Comparison of ENCODE assay signal across 16 cellular contexts in the genomic region with DNA sequence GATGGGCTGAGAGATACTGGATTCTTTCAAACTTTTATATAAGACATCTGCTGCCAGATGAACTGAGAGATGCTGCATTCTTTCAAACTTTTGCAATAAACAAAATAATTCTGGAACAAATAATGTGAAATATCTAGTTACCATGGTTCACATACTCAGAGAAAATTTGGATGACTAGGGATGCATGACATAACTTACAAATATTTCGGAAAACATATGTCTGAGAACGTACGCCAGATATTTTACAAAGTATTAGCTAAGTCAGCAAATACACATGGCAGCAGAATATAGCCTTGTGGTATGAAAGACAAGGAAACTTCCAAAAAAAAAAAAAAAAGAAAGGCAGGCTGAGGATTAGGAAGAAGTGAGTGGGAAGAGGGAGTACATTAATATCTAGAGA.
DNase-seq lines count a peak whose midpoint lies in the region; ATAC-seq and TF ChIP-seq lines count a peak whose summit lies in the region.
"Had no signal": no experiment of that assay in that cellular context is flagged by ENCODE, and none has a peak within 500 bp of the region (broad histone marks: within the 10 kb centered on the region; RNA-seq: fewer than 3 reads in every experiment).

No MANE protein-coding gene starts in this region.

- 80 to 91% methylated on average over 3 of the region's 3 CpGs for WGBS in body of pancreas, 2 donors

- no peaks in the 10 kb centered on the region for H3K9me3 Mint-ChIP-seq in T-helper 1 cell treated with Interleukin-12 subunit alpha and Interleukin-12 subunit beta and Interleukin-4 antibody, amounts not matched to agents 30 μg/mL and 1 μg/mL, for 36 hours
- no peaks in the 10 kb centered on the region for H3K9me3 Mint-ChIP-seq in natural killer cell
- H3K9me3 Mint-ChIP-seq: memory B cell had no signal

- H3K4me3 ChIP-seq in body of pancreas, result no peak overlapping the region
- H3K4me3 ChIP-seq in lower lobe of right lung, result no peak overlapping the region
- H3K4me3 ChIP-seq: spleen, tibial artery had no signal

- H3K4me1 Mint-ChIP-seq in T-helper 1 cell treated with Interleukin-12 subunit alpha and Interleukin-12 subunit beta and Interleukin-4 antibody, amounts not matched to agents 30 μg/mL and 1 μg/mL, for 36 hours (ENCODE audit: low read depth), result peaks cover 50% of the 10 kb centered on the region
- H3K4me1 Mint-ChIP-seq in natural killer cell, result peaks cover 69 to 76% of the 10 kb centered on the region in 2 donors

- TF ChIP-seq CTCF in body of pancreas (IDR thresholded peaks at IDR 0.05), result no peak
- TF ChIP-seq CTCF in natural killer cell (IDR thresholded peaks at IDR 0.05), result no peak
- TF ChIP-seq CTCF in lower lobe of right lung (IDR thresholded peaks at IDR 0.05), result no peak

- H3K36me3 Mint-ChIP-seq in T-helper 1 cell treated with Interleukin-12 subunit alpha and Interleukin-12 subunit beta and Interleukin-4 antibody, amounts not matched to agents 30 μg/mL and 1 μg/mL, for 36 hours (ENCODE audit: low read depth), result peaks cover 34% of the 10 kb centered on the region
- H3K36me3 Mint-ChIP-seq in natural killer cell, result peaks cover 17% of the 10 kb centered on the region

- H3K36me3 ChIP-seq in body of pancreas (replicated peaks in 1 of 2; ENCODE audit: insufficient read depth in 1 of 2, low read depth in 2 of 2) (no peaks in the 10 kb centered on the region), lower lobe of right lung (peaks cover 30% of the 10 kb centered on the region)

- no peaks in the 10 kb centered on the region for H3K27me3 Mint-ChIP-seq in T-helper 1 cell treated with Interleukin-12 subunit alpha and Interleukin-12 subunit beta and Interleukin-4 antibody, amounts not matched to agents 30 μg/mL and 1 μg/mL, for 36 hours (ENCODE audit: low read depth)
- no peaks in the 10 kb centered on the region for H3K27me3 Mint-ChIP-seq in natural killer cell (ENCODE audit: low read depth in 2 of 2)
- H3K27me3 Mint-ChIP-seq: memory B cell had no signal

- ATAC-seq in body of pancreas (peak; percentile 6), natural killer cell (no peak), lower lobe of right lung (no peak)

- no peaks in the 10 kb centered on the region for H3K4me1 ChIP-seq in body of pancreas
- peaks cover 29% of the 10 kb centered on the region for H3K4me1 ChIP-seq in lower lobe of right lung

- no peak for DNase-seq in T-helper 1 cell
- DNase-seq in GM04503 (ENCODE audit: low read depth), result peak; percentile 65
- no peak for DNase-seq in body of pancreas
- DNase-seq in natural killer cell, result no peak
- no peak for DNase-seq in NCI-H1436 treated with DMSO at 0.1 percent for 48 hours (lab: John Stamatoyannopoulos, UW)
- DNase-seq in cerebellar nuclear complex (lab: John Stamatoyannopoulos, UW), result no peak
- no peak for DNase-seq in lower lobe of right lung
- DNase-seq: kidney, MV-4-11, NCI-H2029 treated with DMSO at 0.1 percent for 48 hours, NCI-H510A, spleen, tibial artery had no signal

- TF ChIP-seq POLR2A in body of pancreas (IDR thresholded peaks at IDR 0.05), result no peak

- peak overlapping the region; percentile 65 for H3K27ac Mint-ChIP-seq in T-helper 1 cell treated with Interleukin-12 subunit alpha and Interleukin-12 subunit beta and Interleukin-4 antibody, amounts not matched to agents 30 μg/mL and 1 μg/mL, for 36 hours
- peak overlapping the region; percentile 90 to 100 for H3K27ac Mint-ChIP-seq in natural killer cell
- H3K27ac Mint-ChIP-seq: memory B cell had no signal

- intact Hi-C loops in body of pancreas (cut with DNase I) (loop anchor here (10.0 kb wide), 1 partner anchor 156 kb away; the partner anchor contains the start of gene FYN), natural killer cell (cut with micrococcal nuclease) (no loop called here), lower lobe of right lung (cut with DNase I) (no loop called here)

- H3K4me3 Mint-ChIP-seq in T-helper 1 cell treated with Interleukin-12 subunit alpha and Interleukin-12 subunit beta and Interleukin-4 antibody, amounts not matched to agents 30 μg/mL and 1 μg/mL, for 36 hours, result no peak overlapping the region
- no peak overlapping the region for H3K4me3 Mint-ChIP-seq in natural killer cell
- H3K4me3 Mint-ChIP-seq: memory B cell had no signal

- H3K27me3 ChIP-seq in body of pancreas (no peaks in the 10 kb centered on the region), lower lobe of right lung (ENCODE audit: low read depth) (no peaks in the 10 kb centered on the region)
- H3K27me3 ChIP-seq: spleen, tibial artery had no signal

- H3K9me3 ChIP-seq in body of pancreas (no peaks in the 10 kb centered on the region), lower lobe of right lung (no peaks in the 10 kb centered on the region)
- H3K9me3 ChIP-seq: spleen, tibial artery had no signal

- H3K27ac ChIP-seq in body of pancreas, result no peak overlapping the region
- H3K27ac ChIP-seq in lower lobe of right lung, result no peak overlapping the region
- H3K27ac ChIP-seq: 22Rv1, tibial artery had no signal
